16 cellular contexts compared by ENCODE assay signal in the genomic region with DNA sequence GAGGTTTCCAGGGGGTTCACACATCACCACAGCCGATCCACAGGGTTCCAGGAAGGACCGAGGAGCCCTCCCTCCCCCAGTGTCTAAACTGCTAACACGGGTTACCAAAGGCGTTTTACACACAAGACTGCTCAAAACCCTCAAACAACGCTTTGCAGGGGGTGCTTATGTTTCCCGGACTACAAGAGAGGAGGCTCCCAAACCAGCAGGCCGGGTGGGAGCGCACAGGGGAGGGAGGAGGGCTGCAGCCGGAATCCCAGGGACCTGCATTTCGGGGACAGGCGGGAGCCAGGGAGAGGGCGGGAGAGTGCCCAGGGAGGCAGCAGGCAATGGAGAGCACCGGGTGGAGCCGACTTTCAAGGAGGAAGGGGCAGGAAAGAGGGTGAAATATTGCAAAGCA. TPM values are rescaled to one million over a fixed set of nuclear protein-coding genes. Genes with fewer than 3 reads are reported as not detected.
DNase-seq lines count a peak whose midpoint lies in the region; TF ChIP-seq lines count a peak whose summit lies in the region.
"Had no signal": no experiment of that assay in that cellular context is flagged by ENCODE, and none has a peak within 500 bp of the region (broad histone marks: within the 10 kb centered on the region; RNA-seq: fewer than 3 reads in every experiment).

No MANE protein-coding gene starts in this region.

- 61 to 62% methylated on average over 14 of the region's 14 CpGs for WGBS in sigmoid colon, 2 donors

- no peak for TF ChIP-seq CTCF in sigmoid colon (IDR thresholded peaks at IDR 0.05)

- H3K27me3 ChIP-seq in sigmoid colon: no peaks in the 10 kb centered on the region

- no peak overlapping the region for H3K4me3 ChIP-seq in sigmoid colon
- H3K4me3 ChIP-seq: GM23248, skin epidermis had no signal

- H3K27ac ChIP-seq in sigmoid colon: no peak overlapping the region
- H3K27ac ChIP-seq: GM23248, KMS-11 had no signal

- DNase-seq in NCI-H2081 (lab: John Stamatoyannopoulos, UW): peak; percentile 50 to 71
- no peak for DNase-seq in NCI-H2081 treated with DMSO at 0.1 percent for 48 hours (lab: John Stamatoyannopoulos, UW)
- peak; percentile 84 for DNase-seq in NCI-H1092 treated with DMSO at 0.1 percent for 48 hours (lab: John Stamatoyannopoulos, UW)
- DNase-seq in iPS-NIHi11 (ENCODE audit: low spot score): peak; percentile 28
- peak; percentile 62 for DNase-seq in sigmoid colon
- no peak for DNase-seq in pons (ENCODE audit: low spot score)
- DNase-seq in NK-92 (lab: John Stamatoyannopoulos, UW; ENCODE audit: unreplicated experiment): no peak
- DNase-seq in COLO668 (lab: John Stamatoyannopoulos, UW; ENCODE audit: unreplicated experiment): no peak
- DNase-seq: 8988T, activated gamma-delta T cell treated with Interleukin-2 at 50 U/mL for 16 hours, GM23248, NCI-H1048, NCI-H2227 treated with DMSO at 0.1 percent for 48 hours, trophoblast cell had no signal

- intact Hi-C loops in sigmoid colon (cut with DNase I): loop anchor here (10.0 kb wide), 1 partner anchor 199 kb away; no protein-coding TSS in a partner anchor

- TF ChIP-seq POLR2A in sigmoid colon (IDR thresholded peaks at IDR 0.05): no peak

- no peaks in the 10 kb centered on the region for H3K36me3 ChIP-seq in sigmoid colon

- no peaks in the 10 kb centered on the region for H3K9me3 ChIP-seq in sigmoid colon

- no peak for TF ChIP-seq EP300 in sigmoid colon (IDR thresholded peaks at IDR 0.05)

- peaks cover 0 to 20% (median 18%) of the 10 kb centered on the region in 4 donors for H3K4me1 ChIP-seq in sigmoid colon

RNA-seq across cellular contexts. Expression of a gene that starts 50.8 kb away (rescaled TPM):
- 10 to 100 TPM; 32.9 to 37.8 (median 33.9) TPM for total RNA-seq in sigmoid colon
- 10 to 100 TPM; 23.7 to 29.4 (median 28.4) TPM for polyA plus RNA-seq in sigmoid colon

Comparison
In these comparisons a context has a peak if more than half of its experiments do, and no peak if none do; other contexts are left out.
1. DNase-seq: peak in NCI-H2081 (2 of 2), NCI-H1092 treated with DMSO at 0.1 percent for 48 hours (single experiment), iPS-NIHi11 (single experiment) and sigmoid colon (single experiment); none in NCI-H2081 treated with DMSO at 0.1 percent for 48 hours (single experiment), pons (single experiment), NK-92 (single experiment) and COLO668 (single experiment).